ENCODE assay signal across 34 cellular contexts in genomic region chr13:113627136-113627535, GRCh38. TPM values are rescaled to one million over a fixed set of nuclear protein-coding genes. Genes with fewer than 3 reads are reported as not detected.
DNase-seq lines count a peak whose midpoint lies in the region; ATAC-seq and TF ChIP-seq lines count a peak whose summit lies in the region.
"Had no signal": no experiment of that assay in that cellular context is flagged by ENCODE, and none has a peak within 500 bp of the region (broad histone marks: within the 10 kb centered on the region; RNA-seq: fewer than 3 reads in every experiment).

No MANE protein-coding gene starts in this region.

- no peaks in the 10 kb centered on the region for H3K4me1 ChIP-seq in GM23338 (ENCODE audit: insufficient read depth)
- H3K4me1 ChIP-seq in lower lobe of right lung: no peaks in the 10 kb centered on the region
- H3K4me1 ChIP-seq: BE2C, testis had no signal

- no peaks in the 10 kb centered on the region for H3K9me2 ChIP-seq in GM23338 (ENCODE audit: insufficient read depth)

- H3K4me3 Mint-ChIP-seq in GM23338: no peak overlapping the region
- no peak overlapping the region for H3K4me3 Mint-ChIP-seq in WTC11
- no peak overlapping the region for H3K4me3 Mint-ChIP-seq in progenitor cell of endocrine pancreas (ENCODE audit: low read depth)
- H3K4me3 Mint-ChIP-seq: CD8-positive, alpha-beta memory T cell; effector memory CD8-positive, alpha-beta T cell; naive B cell; stimulated activated naive CD8-positive, alpha-beta T cell treated with anti-CD3 and anti-CD28 coated beads, Interleukin-15, Interleukin-2, amounts not matched to agents 100 ng/mL and 50 ng/mL, for 24 hours had no signal

- H3K27me3 Mint-ChIP-seq in GM23338 (ENCODE audit: insufficient read depth, low read depth, poor library complexity): peaks cover 21% of the 10 kb centered on the region
- no peaks in the 10 kb centered on the region for H3K27me3 Mint-ChIP-seq in WTC11 (ENCODE audit: low read depth)
- H3K27me3 Mint-ChIP-seq in progenitor cell of endocrine pancreas: no peaks in the 10 kb centered on the region
- H3K27me3 Mint-ChIP-seq: CD8-positive, alpha-beta memory T cell; effector memory CD8-positive, alpha-beta T cell; naive B cell; stimulated activated naive CD8-positive, alpha-beta T cell treated with anti-CD3 and anti-CD28 coated beads, Interleukin-15, Interleukin-2, amounts not matched to agents 100 ng/mL and 50 ng/mL, for 24 hours had no signal

- DNase-seq in GM23338 (ENCODE audit: low spot score): no peak
- no peak for DNase-seq in WTC11 (ENCODE audit: low spot score)
- DNase-seq in lower lobe of right lung: peak; percentile 40
- no peak for DNase-seq in progenitor cell of endocrine pancreas (ENCODE audit: low spot score, unreplicated experiment)
- DNase-seq in NCI-H2081 treated with DMSO at 0.1 percent for 48 hours (lab: John Stamatoyannopoulos, UW): no peak
- DNase-seq: ACHN; activated CD4-positive, alpha-beta T cell treated with anti-CD3 and anti-CD28 coated beads for 4 hours; amygdala; BE2C; effector memory CD8-positive, alpha-beta T cell; Karpas-422; midbrain; naive B cell; NCI-H1436 treated with DMSO at 0.1 percent for 48 hours; NCI-H446; NCI-H774; SHP77; stimulated activated CD4-positive, alpha-beta T cell treated with anti-CD3 and anti-CD28 coated beads, Interleukin-2, amount 100 ng/mL, for 24 hours; testis had no signal

- TF ChIP-seq CTCF in GM23338 (conservative IDR thresholded peaks at IDR 0.05; ENCODE audit: low read depth in 2 of 2): no peak
- TF ChIP-seq CTCF in WTC11 (IDR thresholded peaks at IDR 0.05): no peak
- TF ChIP-seq CTCF in lower lobe of right lung (IDR thresholded peaks at IDR 0.05): no peak
- no peak for TF ChIP-seq CTCF in progenitor cell of endocrine pancreas (IDR thresholded peaks at IDR 0.05; ENCODE audit: unreplicated experiment)

- peaks cover 35% of the 10 kb centered on the region for H3K79me2 ChIP-seq in GM23338 (replicated peaks; ENCODE audit: insufficient read depth)

- H3K4me1 Mint-ChIP-seq in GM23338: peaks cover 7% of the 10 kb centered on the region
- H3K4me1 Mint-ChIP-seq in WTC11: 0 out of 2 replicates have a peak, but pooled peaks cover 2% of the 10 kb centered on the region
- H3K4me1 Mint-ChIP-seq in progenitor cell of endocrine pancreas (ENCODE audit: low read depth): no peaks in the 10 kb centered on the region

- H4K20me1 ChIP-seq in GM23338 (replicated peaks; ENCODE audit: insufficient read depth): no peaks in the 10 kb centered on the region; the same call in 1 of the 2 replicates

- H3K27me3 ChIP-seq in GM23338 (ENCODE audit: insufficient read depth) (no peaks in the 10 kb centered on the region), lower lobe of right lung (ENCODE audit: low read depth) (no peaks in the 10 kb centered on the region)
- H3K27me3 ChIP-seq: BE2C, testis had no signal

- no peaks in the 10 kb centered on the region for H3K9me3 ChIP-seq in lower lobe of right lung
- H3K9me3 ChIP-seq: BE2C, testis had no signal

- H2AFZ ChIP-seq in GM23338: no peak overlapping the region

- POLR2A ChIA-PET in WTC11 (lab: Charles Lee): no interaction called here

- no peak overlapping the region for H3K27ac ChIP-seq in GM23338 (ENCODE audit: low read depth)
- H3K27ac ChIP-seq in lower lobe of right lung: no peak overlapping the region
- H3K27ac ChIP-seq: coronary artery, testis had no signal

- CTCF ChIA-PET in WTC11 (lab: Charles Lee): interaction anchor here (1.2 kb wide), 1 partner anchor 97 kb away, joined by 3 read pairs; no protein-coding TSS in a partner anchor

- peaks cover 69% of the 10 kb centered on the region for H3K36me3 Mint-ChIP-seq in GM23338 (ENCODE audit: low read depth)
- peaks cover 51% of the 10 kb centered on the region for H3K36me3 Mint-ChIP-seq in WTC11
- H3K36me3 Mint-ChIP-seq in progenitor cell of endocrine pancreas (ENCODE audit: insufficient read depth): peaks cover 32% of the 10 kb centered on the region

- no peaks in the 10 kb centered on the region; the same call in 1 of the 2 replicates for H3K36me3 ChIP-seq in GM23338 (ENCODE audit: insufficient read depth)
- peaks cover 25% of the 10 kb centered on the region for H3K36me3 ChIP-seq in lower lobe of right lung

- H3K27ac Mint-ChIP-seq in GM23338: peak overlapping the region; percentile 30; the same call in 1 of the 2 replicates
- H3K27ac Mint-ChIP-seq in WTC11: peak overlapping the region; percentile 94
- H3K27ac Mint-ChIP-seq in progenitor cell of endocrine pancreas: peak overlapping the region; percentile 90
- H3K27ac Mint-ChIP-seq: activated naive CD4-positive, alpha-beta T cell treated with anti-CD3 and anti-CD28 coated beads, Interleukin-2, amount 50 U/mL, for 72 hours; activated T-helper 2 cell treated with anti-CD3 and anti-CD28 coated beads, Interferon-gamma antibody, Interleukin-2, Interleukin-4, amounts not matched to agents 10 μg/mL and 5 μg/mL and 100 μg/mL, durations not matched to agents 14 hours and 24 hours and 36 hours; stimulated activated naive CD8-positive, alpha-beta T cell treated with anti-CD3 and anti-CD28 coated beads, Interleukin-15, Interleukin-2, amounts not matched to agents 100 ng/mL and 50 ng/mL, for 24 hours had no signal

- ATAC-seq in GM23338: no peak
- ATAC-seq in WTC11: no peak
- no peak for ATAC-seq in lower lobe of right lung
- no peak for ATAC-seq in GM21576 (IDR thresholded peaks at IDR 0.05; ENCODE audit: unreplicated experiment)
- no peak for ATAC-seq in HG03196 (IDR thresholded peaks at IDR 0.05; ENCODE audit: unreplicated experiment)
- ATAC-seq: activated naive CD4-positive, alpha-beta T cell treated with anti-CD3 and anti-CD28 coated beads, Interleukin-2, amount 50 U/mL, for 72 hours; effector memory CD8-positive, alpha-beta T cell; left lobe of liver; Panc1 had no signal

- no peak overlapping the region for H3K4me3 ChIP-seq in GM23338
- H3K4me3 ChIP-seq in lower lobe of right lung: no peak overlapping the region
- H3K4me3 ChIP-seq: coronary artery, testis had no signal

- intact Hi-C loops in lower lobe of right lung (cut with DNase I): no loop called here

- H3F3A ChIP-seq in GM23338 (replicated peaks; ENCODE audit: low read depth): peaks cover 11% of the 10 kb centered on the region; the same call in 1 of the 2 replicates

- peaks cover 19% of the 10 kb centered on the region for H3K9me3 Mint-ChIP-seq in GM23338
- peaks cover 9% of the 10 kb centered on the region; the same call in 1 of the 2 replicates for H3K9me3 Mint-ChIP-seq in WTC11
- H3K9me3 Mint-ChIP-seq in progenitor cell of endocrine pancreas (ENCODE audit: low read depth): no peaks in the 10 kb centered on the region
- H3K9me3 Mint-ChIP-seq: activated naive CD4-positive, alpha-beta T cell treated with anti-CD3 and anti-CD28 coated beads, Interleukin-2, amount 50 U/mL, for 72 hours; activated T-helper 2 cell treated with anti-CD3 and anti-CD28 coated beads, Interferon-gamma antibody, Interleukin-2, Interleukin-4, amounts not matched to agents 10 μg/mL and 5 μg/mL and 100 μg/mL, durations not matched to agents 14 hours and 24 hours and 36 hours; CD8-positive, alpha-beta memory T cell; effector memory CD8-positive, alpha-beta T cell; naive B cell; stimulated activated naive CD8-positive, alpha-beta T cell treated with anti-CD3 and anti-CD28 coated beads, Interleukin-15, Interleukin-2, amounts not matched to agents 100 ng/mL and 50 ng/mL, for 24 hours had no signal

- no peak overlapping the region for H3K4me2 ChIP-seq in GM23338

TF ChIP-seq in GM23338, 12 proteins besides CTCF, POLR2A, EP300 and RAD21 (continues in another document):
- no peak for TF ChIP-seq STAT1 (IDR thresholded peaks at IDR 0.05; ENCODE audit: unreplicated experiment)
- TF ChIP-seq JUNB (IDR thresholded peaks at IDR 0.05; ENCODE audit: unreplicated experiment): no peak

TF ChIP-seq in WTC11, 78 proteins besides CTCF, POLR2A, EP300 and RAD21 (continues in another document):
- no peak for TF ChIP-seq ERG (CRISPR knock-in tag; IDR thresholded peaks at IDR 0.05)
- TF ChIP-seq ZMAT4 (CRISPR knock-in tag; IDR thresholded peaks at IDR 0.05): no peak

RNA-seq across cellular contexts. Expression of gene ATP4B, which starts 30.9 kb away (rescaled TPM):
- total RNA-seq in GM23338 (2014; rRNA removed; shearing (Covaris generic)): not detected in 2 replicates
- not detected in 2 replicates for polyA plus RNA-seq in GM23338 (2016; fragmentation: Nextera tagmentation; extraction: Ambion mirVana)
- total RNA-seq in WTC11 (2021): not detected in 3 replicates
- not detected for total RNA-seq in lower lobe of right lung
- total RNA-seq in progenitor cell of endocrine pancreas: not detected in 2 replicates
- total RNA-seq: activated naive CD4-positive, alpha-beta T cell treated with anti-CD3 and anti-CD28 coated beads, Interleukin-2, amount 50 U/mL, for 72 hours; activated T-helper 2 cell treated with anti-CD3 and anti-CD28 coated beads, Interferon-gamma antibody, Interleukin-2, Interleukin-4, amounts not matched to agents 10 μg/mL and 5 μg/mL and 100 μg/mL, durations not matched to agents 14 hours and 24 hours and 36 hours; bronchial epithelial cell; CD8-positive, alpha-beta memory T cell; left lobe of liver; omental fat pad; renal cortical epithelial cell; T-helper 2 cell treated with Interferon-gamma antibody and Interleukin-4, amounts not matched to agents 100 ng/mL and 5 ng/mL, for 36 hours; testis; urinary bladder had no signal
- polyA plus RNA-seq: CD8-positive, alpha-beta memory T cell; urinary bladder had no signal

RNA-seq across cellular contexts. Expression of gene GRK1, which starts 39.9 kb away (rescaled TPM):
- 0.27 TPM in 1 of 2 replicates, not detected in the other for total RNA-seq in GM23338 (2014; rRNA removed; shearing (Covaris generic))
- polyA plus RNA-seq in GM23338 (2016; fragmentation: Nextera tagmentation; extraction: Ambion mirVana): not detected in 2 replicates
- total RNA-seq in WTC11 (2021) (0.11 to 0.21 TPM (median 0.17 TPM) in 3 replicates), lower lobe of right lung (not detected), progenitor cell of endocrine pancreas (0.73 and 1.1 TPM in 2 replicates)
- total RNA-seq: bronchial epithelial cell; CD8-positive, alpha-beta memory T cell; left lobe of liver; omental fat pad; renal cortical epithelial cell; T-helper 2 cell treated with Interferon-gamma antibody and Interleukin-4, amounts not matched to agents 100 ng/mL and 5 ng/mL, for 36 hours had no signal
- polyA plus RNA-seq: CD8-positive, alpha-beta memory T cell; esophagus had no signal

RNA-seq across cellular contexts. Expression of gene TFDP1, which starts 42.6 kb away (rescaled TPM):
- 80.0 and 92.0 TPM in 2 replicates for total RNA-seq in GM23338 (2014; rRNA removed; shearing (Covaris generic))
- 40.2 and 42.9 TPM in 2 replicates for polyA plus RNA-seq in GM23338 (2016; fragmentation: Nextera tagmentation; extraction: Ambion mirVana)
- total RNA-seq in WTC11 (2021) (52.6 to 61.2 TPM (median 54.1 TPM) in 3 replicates), lower lobe of right lung (47.0 TPM), progenitor cell of endocrine pancreas (58.2 and 63.9 TPM in 2 replicates)

Comparison
In these comparisons a context has a peak if more than half of its experiments do, and no peak if none do; other contexts are left out.
1. H3K27ac Mint-ChIP-seq: peak in every context shown above with its lines; median percentile 94 in WTC11; 90 in progenitor cell of endocrine pancreas; 30 in GM23338.